ENCODE assay signal across 24 cellular contexts in the genomic region with DNA sequence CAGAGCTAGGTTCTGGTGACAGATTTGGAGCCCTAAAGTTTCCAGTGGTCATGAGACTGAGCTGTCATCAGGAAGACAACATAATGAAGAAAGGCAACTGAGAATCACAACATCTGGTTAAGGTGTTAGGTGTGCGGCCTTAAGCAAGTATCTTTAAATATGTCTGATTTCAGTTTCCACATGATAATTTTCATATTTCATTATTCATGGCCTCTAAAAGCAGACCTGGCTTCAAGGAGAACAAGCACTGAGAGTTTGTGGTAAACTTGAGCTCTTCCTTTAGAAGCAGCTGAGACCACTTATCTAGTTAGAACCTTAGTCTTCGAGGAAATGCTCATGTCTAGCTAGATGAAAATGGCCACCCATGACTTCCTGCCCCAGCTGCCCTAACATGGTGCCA. TPM values are rescaled to one million over a fixed set of nuclear protein-coding genes. Genes with fewer than 3 reads are reported as not detected.
DNase-seq lines count a peak whose midpoint lies in the region; ATAC-seq and TF ChIP-seq lines count a peak whose summit lies in the region.
"Had no signal": no experiment of that assay in that cellular context is flagged by ENCODE, and none has a peak within 500 bp of the region (broad histone marks: within the 10 kb centered on the region; RNA-seq: fewer than 3 reads in every experiment).

No MANE protein-coding gene starts in this region.

- intact Hi-C loops in mucosa of descending colon (cut with DNase I, micrococcal nuclease) (no loop called here), upper lobe of right lung (cut with DNase I) (no loop called here)

- H4K20me1 ChIP-seq in DND-41 (ENCODE audit: insufficient read depth, low read length): no peaks in the 10 kb centered on the region

- H3K27me3 ChIP-seq in DND-41 (ENCODE audit: insufficient read depth, low read length, poor library complexity) (no peaks in the 10 kb centered on the region), upper lobe of right lung (no peaks in the 10 kb centered on the region)

- no peak for DNase-seq in DND-41
- no peak for DNase-seq in mucosa of descending colon
- DNase-seq in NOMO-1 treated with DMSO at 0.1 percent for 48 hours (lab: John Stamatoyannopoulos, UW; ENCODE audit: unreplicated experiment): no peak
- no peak for DNase-seq in COLO668 (lab: John Stamatoyannopoulos, UW; ENCODE audit: unreplicated experiment)
- DNase-seq in upper lobe of right lung: no peak
- DNase-seq: activated naive CD4-positive, alpha-beta T cell; activated T-cell treated with anti-CD3 and anti-CD28 coated beads for 4 hours; anterior cingulate cortex; endodermal cell; H7; immature natural killer cell; lower lobe of right lung; NCI-H1930; right cardiac atrium; Right ventricle myocardium superior; T-helper 1 cell had no signal

- H3K36me3 ChIP-seq in DND-41 (ENCODE audit: insufficient read depth, low read length) (peaks cover 2% of the 10 kb centered on the region; the same call in 1 of the 2 replicates), mucosa of descending colon (ENCODE audit: low read depth) (no peaks in the 10 kb centered on the region), upper lobe of right lung (peaks cover under 1% of the 10 kb centered on the region)

- TF ChIP-seq CTCF in DND-41 (IDR thresholded peaks at IDR 0.05; ENCODE audit: borderline replicate concordance, extremely low read depth, low read length, poor library complexity, severe bottlenecking) (no peak), mucosa of descending colon (IDR thresholded peaks at IDR 0.05) (no peak), upper lobe of right lung (IDR thresholded peaks at IDR 0.05) (no peak)

- H3K79me2 ChIP-seq in DND-41 (ENCODE audit: insufficient read depth, low read length): no peaks in the 10 kb centered on the region

- H3K4me3 ChIP-seq in DND-41 (ENCODE audit: low read depth in 1 of 2, low read length in 2 of 2) (no peak overlapping the region), mucosa of descending colon (no peak overlapping the region), upper lobe of right lung (no peak overlapping the region)
- H3K4me3 ChIP-seq: lower lobe of right lung had no signal

- no peak overlapping the region for H3K9ac ChIP-seq in DND-41 (ENCODE audit: low read depth, low read length)

- H3K4me2 ChIP-seq in DND-41 (ENCODE audit: insufficient read depth, low read length): no peak overlapping the region

- no peak overlapping the region for H2AFZ ChIP-seq in DND-41 (ENCODE audit: low read depth, low read length)

- H3K4me1 ChIP-seq in DND-41 (ENCODE audit: insufficient read depth, low read length) (no peaks in the 10 kb centered on the region), mucosa of descending colon (ENCODE audit: low read depth) (no peaks in the 10 kb centered on the region), upper lobe of right lung (no peaks in the 10 kb centered on the region)
- H3K4me1 ChIP-seq: lower lobe of right lung had no signal

- H3K27ac ChIP-seq in DND-41 (ENCODE audit: low read length) (no peak overlapping the region), upper lobe of right lung (no peak overlapping the region)
- H3K27ac ChIP-seq: 22Rv1, HL-60, lower lobe of right lung had no signal

- H3K9me3 ChIP-seq in DND-41 (ENCODE audit: insufficient read depth, low read length, severe bottlenecking) (no peaks in the 10 kb centered on the region), mucosa of descending colon (no peaks in the 10 kb centered on the region), upper lobe of right lung (no peaks in the 10 kb centered on the region)
- H3K9me3 ChIP-seq: lower lobe of right lung had no signal

- ATAC-seq in DND-41 (ENCODE audit: insufficient read depth, low read depth) (peak; percentile 49; the same call in 1 of the 3 replicates), GM19324 (IDR thresholded peaks at IDR 0.05; ENCODE audit: low FRiP score, unreplicated experiment) (peak; percentile 79), GM21723 (IDR thresholded peaks at IDR 0.05; ENCODE audit: unreplicated experiment) (peak; percentile 81), HG03175 (IDR thresholded peaks at IDR 0.05; ENCODE audit: unreplicated experiment) (peak; percentile 43), mucosa of descending colon (no peak), upper lobe of right lung (no peak)
- ATAC-seq: lower lobe of right lung; right cardiac atrium; stimulated activated effector memory CD8-positive, alpha-beta T cell treated with anti-CD3 and anti-CD28 coated beads, Interleukin-12 subunit alpha, Interleukin-12 subunit beta, amount 100 ng/mL, for 72 hours had no signal

RNA-seq across cellular contexts. Expression of gene MYLK, which starts 25.7 kb away (rescaled TPM):
- total RNA-seq in mucosa of descending colon (1,000 to 10,000 TPM in 1 of 3 donors, 100 to 1,000 TPM in 2; 157 to 1,614 (median 175) TPM), upper lobe of right lung (248 TPM)
- total RNA-seq: NCI-H460, OCI-LY7 had no signal

RNA-seq across cellular contexts. Expression of gene CCDC14, which starts 51.2 kb away (rescaled TPM):
- total RNA-seq in mucosa of descending colon: 10 to 100 TPM; 60.5 to 93.8 (median 62.8) TPM
- 38.6 TPM for total RNA-seq in upper lobe of right lung

Comparison
In these comparisons a context has a peak if more than half of its experiments do, and no peak if none do; other contexts are left out.
1. ATAC-seq: peak in DND-41 (single experiment), GM19324 (single experiment), GM21723 (single experiment) and HG03175 (single experiment); none in mucosa of descending colon (single experiment) and upper lobe of right lung (single experiment).